In the genomic region with DNA sequence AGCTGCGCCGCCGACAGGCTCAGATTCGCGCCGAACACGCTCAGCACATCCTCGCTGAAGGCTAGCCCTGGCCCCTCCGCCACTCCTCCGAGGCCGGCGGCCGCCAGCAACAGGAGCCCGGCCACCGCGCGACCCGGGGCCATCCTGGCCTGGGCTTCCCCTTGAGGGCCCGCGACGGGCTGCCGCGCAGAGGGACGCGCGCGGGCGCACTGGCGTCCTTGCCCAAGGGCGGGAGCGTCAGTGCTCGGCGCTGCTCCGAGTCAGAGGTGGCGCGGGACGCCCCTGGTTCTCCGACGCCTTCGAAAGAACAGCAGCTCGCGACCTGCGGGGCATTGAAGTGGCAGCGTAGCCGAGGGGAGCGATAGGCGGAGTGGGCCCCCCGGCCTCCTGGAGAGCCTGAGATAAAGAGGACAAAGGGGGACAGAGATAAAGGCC, we compare ENCODE assay signal across 8 cellular contexts. TPM values are rescaled to one million over a fixed set of nuclear protein-coding genes. Genes with fewer than 3 reads are reported as not detected.
DNase-seq lines count a peak whose midpoint lies in the region; ATAC-seq, FAIRE-seq and TF ChIP-seq lines count a peak whose summit lies in the region.

No MANE protein-coding gene starts in this region.

- peaks cover 41% of the 10 kb centered on the region for H3K79me2 ChIP-seq in GM12878 (ENCODE audit: control insufficient read depth, insufficient read depth, low read length)

- peaks cover 2% of the 10 kb centered on the region for H3K27me3 Mint-ChIP-seq in T-helper 2 cell treated with Interferon-gamma antibody and Interleukin-4, amounts not matched to agents 5 μg/mL and 100 μg/mL, for 36 hours (ENCODE audit: low read depth)

- H3K4me1 ChIP-seq in GM12878 (ENCODE audit: control insufficient read depth, insufficient read depth, low read length) = peaks cover 11% of the 10 kb centered on the region
- H3K4me1 ChIP-seq in iPS-20b (ENCODE audit: insufficient read depth, low read length) = peaks cover 32% of the 10 kb centered on the region
- H3K4me1 ChIP-seq in spleen = peaks cover 8 to 65% (median 26%) of the 10 kb centered on the region in 6 donors

- in situ Hi-C loops in GM12878 (cut with MboI) = no loop called here

- TF ChIP-seq RAD21 in GM12878 (IDR thresholded peaks at IDR 0.05; ENCODE audit: insufficient read depth, low read depth, low read length) = no peak

- H3K4me1 Mint-ChIP-seq in T-helper 2 cell treated with Interferon-gamma antibody and Interleukin-4, amounts not matched to agents 5 μg/mL and 100 μg/mL, for 36 hours (ENCODE audit: low read depth) = peaks cover 39% of the 10 kb centered on the region

- WGBS in GM12878 (ENCODE audit: insufficient coverage, insufficient replicate concordance, low lambda C conversion rate, missing lambda C conversion rate) = 1% methylated on average over 42 of the region's 48 CpGs
- 0 to 1% (median 0%) methylated on average over 23 to 48 of the region's 48 CpGs for WGBS in spleen, 5 donors

- peak; percentile 43 for ATAC-seq in GM21423 (IDR thresholded peaks at IDR 0.05; ENCODE audit: unreplicated experiment)
- ATAC-seq in GM12878 = peak; percentile 80

- H2AFZ ChIP-seq in GM12878 (ENCODE audit: control insufficient read depth, low read depth, low read length) = peak overlapping the region; percentile 85

- TF ChIP-seq CTCF in GM12878 (IDR thresholded peaks at IDR 0.05 in 2 of 3, conservative IDR thresholded peaks at IDR 0.05 in 1 of 3; ENCODE audit: control insufficient read depth in 2 of 3, extremely low read depth in 1 of 3, insufficient read depth in 1 of 3, low read depth in 3 of 3, low read length in 3 of 3) (no peak), spleen (IDR thresholded peaks at IDR 0.05 in 8 of 11, conservative IDR thresholded peaks at IDR 0.05 in 3 of 11) (no peak)

- H3K9me3 ChIP-seq in GM12878 (replicated peaks; ENCODE audit: control insufficient read depth, insufficient read depth, low read length) = no peaks in the 10 kb centered on the region
- H3K9me3 ChIP-seq in iPS-20b (ENCODE audit: insufficient read depth, low read depth, low read length) = no peaks in the 10 kb centered on the region
- no peaks in the 10 kb centered on the region for H3K9me3 ChIP-seq in spleen

- SMC1A ChIA-PET in GM12878 (lab: Charles Lee; ENCODE audit: uncharacterized antibody, unreplicated experiment) = interaction anchor here (0.7 to 3.5 kb wide), 10 partner anchors 9 to 748 kb away, joined by 3 to 32 read pairs (median 4); no protein-coding TSS in a partner anchor

- H3K27me3 ChIP-seq in GM12878 (replicated peaks in 1 of 2; ENCODE audit: control insufficient read depth in 2 of 2, insufficient read depth in 2 of 2, low read length in 1 of 2) = no peaks in the 10 kb centered on the region
- peaks cover 46% of the 10 kb centered on the region for H3K27me3 ChIP-seq in iPS-20b (ENCODE audit: insufficient read depth, low read length)
- no peaks in the 10 kb centered on the region for H3K27me3 ChIP-seq in spleen (replicated peaks in 1 of 7)

- H3K27ac Mint-ChIP-seq in T-helper 2 cell treated with Interferon-gamma antibody and Interleukin-4, amounts not matched to agents 5 μg/mL and 100 μg/mL, for 36 hours = peak overlapping the region; percentile 97

- FAIRE-seq in HTR-8/SVneo (lab: Jason Lieb, UNC) (no peak), GM12878 (lab: Jason Lieb, UNC) (no peak)

- CTCF ChIA-PET in GM12878 (lab: Yijun Ruan, JAX) = interaction anchor here (0.8 to 2.7 kb wide), 11 partner anchors 9 to 416 kb away, joined by 3 to 40 read pairs (median 5); partner anchors contain the start of genes MANBA and NFKB1

- H3K36me3 Mint-ChIP-seq in T-helper 2 cell treated with Interferon-gamma antibody and Interleukin-4, amounts not matched to agents 5 μg/mL and 100 μg/mL, for 36 hours (ENCODE audit: low read depth) = peaks cover 16% of the 10 kb centered on the region

- H3K9me3 Mint-ChIP-seq in T-helper 2 cell treated with Interferon-gamma antibody and Interleukin-4, amounts not matched to agents 5 μg/mL and 100 μg/mL, for 36 hours = no peaks in the 10 kb centered on the region

- DNase-seq in EH (ENCODE audit: low read depth) = peak; percentile 37
- peak; percentile 25 for DNase-seq in HTR-8/SVneo (ENCODE audit: insufficient read length, low spot score)
- DNase-seq in T-helper 2 cell treated with Interferon-gamma antibody and Interleukin-4, amounts not matched to agents 5 μg/mL and 100 μg/mL, for 36 hours (ENCODE audit: low spot score) = peak; percentile 78
- no peak for DNase-seq in GM12878 (ENCODE audit: low read depth, low spot score)
- DNase-seq in spleen = peak; percentile 95
- no peak for DNase-seq in cerebellar nuclear complex (lab: John Stamatoyannopoulos, UW)

- RAD21 ChIA-PET in GM12878 (lab: Charles Lee; ENCODE audit: unreplicated experiment) = interaction anchor here (0.5 to 4.8 kb wide), 6 partner anchors 23 to 92 kb away, joined by 3 to 41 read pairs (median 8); no protein-coding TSS in a partner anchor

- TF ChIP-seq EP300 in GM12878 (IDR thresholded peaks at IDR 0.05; ENCODE audit: borderline replicate concordance in 1 of 2, control insufficient read depth in 1 of 2, low read depth in 2 of 2, low read length in 2 of 2) = no peak

- H3K4me2 ChIP-seq in GM12878 (ENCODE audit: control insufficient read depth, insufficient read depth) = peak overlapping the region; percentile 90

- H3K4me3 ChIP-seq in GM12878 (peak overlapping the region; percentile 72), iPS-20b (ENCODE audit: low read length) (peak overlapping the region; percentile 71), spleen (peak overlapping the region; percentile 66 to 81 (median 72))

- TF ChIP-seq POLR2A in GM12878 (IDR thresholded peaks at IDR 0.05; ENCODE audit: low read depth, low read length) (peak; percentile 83), spleen (IDR thresholded peaks at IDR 0.05) (no peak)

- no peaks in the 10 kb centered on the region for H4K20me1 ChIP-seq in GM12878 (ENCODE audit: control insufficient read depth, insufficient read depth)

- POLR2A ChIA-PET in GM12878 (lab: Charles Lee) = interaction anchor here (1.7 to 1.8 kb wide), 2 partner anchors 22 to 86 kb away, joined by 9 to 10 read pairs; no protein-coding TSS in a partner anchor

- peak overlapping the region; percentile 81 for H3K9ac ChIP-seq in GM12878 (ENCODE audit: control insufficient read depth, insufficient read depth, low read length)
- peak overlapping the region; percentile 46; the same call in 1 of the 2 replicates for H3K9ac ChIP-seq in iPS-20b (ENCODE audit: low read depth, low read length)

- H3K36me3 ChIP-seq in GM12878 (ENCODE audit: control insufficient read depth in 2 of 2, insufficient read depth in 2 of 2, low read length in 1 of 2) (no peaks in the 10 kb centered on the region), iPS-20b (ENCODE audit: insufficient read depth, low read depth, low read length) (no peaks in the 10 kb centered on the region), spleen (no peaks in the 10 kb centered on the region)

- intact Hi-C loops in GM12878 (cut with micrococcal nuclease; ENCODE audit: unreplicated experiment) = loop anchor here (2.0 to 10.0 kb wide), 4 partner anchors 158 to 530 kb away; partner anchors contain the start of gene UBE2D3
- intact Hi-C loops in spleen (cut with DNase I; ENCODE audit: low total_unique reads) = loop anchor here (10.0 kb wide), 1 partner anchor 90 kb away; no protein-coding TSS in a partner anchor

- H3K4me3 Mint-ChIP-seq in T-helper 2 cell treated with Interferon-gamma antibody and Interleukin-4, amounts not matched to agents 5 μg/mL and 100 μg/mL, for 36 hours = peak overlapping the region; percentile 84

- H3K27ac ChIP-seq in GM12878 (ENCODE audit: control insufficient read depth, insufficient read depth) = peak overlapping the region; percentile 87
- H3K27ac ChIP-seq in iPS-20b (ENCODE audit: low read length) = no peak overlapping the region
- H3K27ac ChIP-seq in spleen = peak overlapping the region; percentile 79 to 92 (median 84)

- no TSS peak for BruUV-seq in GM12878 (replicated peaks; lab: Mats Ljungman, UMichigan)

TF ChIP-seq in GM12878, 131 proteins besides CTCF, POLR2A, EP300 and RAD21 (continues in another document):
- TF ChIP-seq POLR2AphosphoS5 (IDR thresholded peaks at IDR 0.05; ENCODE audit: low read length) (0 out of 2 replicates have a peak, but pooled peaks have one; percentile 19), CREM (IDR thresholded peaks at IDR 0.05; ENCODE audit: low read depth) (0 out of 2 replicates have a peak, but pooled peaks have one; percentile 2), YY1 (IDR thresholded peaks at IDR 0.05; ENCODE audit: low read depth, low read length) (0 out of 2 replicates have a peak, but pooled peaks have one; percentile 32), STAT1 (conservative IDR thresholded peaks at IDR 0.05) (peak; percentile 75; the same call in 1 of the 2 replicates), RBBP5 (conservative IDR thresholded peaks at IDR 0.05) (no peak), BACH1 (IDR thresholded peaks at IDR 0.05; ENCODE audit: borderline replicate concordance) (peak; percentile 50)

RNA-seq across cellular contexts. Expression of gene SLC39A8, which starts 0.7 kb away (rescaled TPM):
- total RNA-seq in GM12878 (2013; cell fraction: nucleolus; rRNA removed) = 51.5 and 55.3 TPM in 2 replicates
- total RNA-seq in GM12878 (2014; rRNA removed) (39.4 and 45.6 TPM in 2 replicates), GM12878 (2014; rRNA removed; fragmentation: Illumina TruSeq; extraction: Trizol) (35.6 and 36.1 TPM in 2 replicates), GM12878 (2021) (34.0 and 36.3 TPM in 2 replicates), spleen (10 to 100 TPM; 11.9 to 21.7 (median 18.4) TPM)
- 16.1 TPM for polyA plus RNA-seq in GM12878 (2011; ENCODE audit: low read depth)
- polyA plus RNA-seq in GM12878 (2011; rRNA removed) (47.8 and 76.0 TPM in 2 replicates), GM12878 (2014; fragmentation: Illumina TruSeq; extraction: Trizol) (26.6 and 35.4 TPM in 2 replicates), GM12878 (2014; fragmentation: Nextera tagmentation; extraction: Ambion mirVana) (10 to 100 TPM in 1 of 2 experiments, 1 to 10 TPM in 1; 7.9 to 16.6 TPM), GM12878 (2014; rRNA removed) (17.9 and 22.3 TPM in 2 replicates), GM12878 (2016; fragmentation: Nextera tagmentation; extraction: Ambion mirVana) (10 to 100 TPM; 31.6 to 34.1 TPM), spleen (1 to 10 TPM; 4.5 to 6.9 (median 4.8) TPM)
- polyA plus RNA-seq in GM12878 (2011; cell fraction: cytosol; rRNA removed) = 26.7 and 26.8 TPM in 2 replicates
- 19.6 and 23.8 TPM in 2 replicates for polyA plus RNA-seq in GM12878 (2011; cell fraction: nucleus; rRNA removed)
- 21.4 and 31.3 TPM in 2 replicates for polyA plus RNA-seq in GM12878 (2012)
- polyA minus RNA-seq in GM12878 (2011; rRNA and poly(A)+ RNA removed) = 50.9 and 62.8 TPM in 2 replicates
- 25.4 and 27.0 TPM in 2 replicates for polyA minus RNA-seq in GM12878 (2011; cell fraction: cytosol; rRNA and poly(A)+ RNA removed)
- polyA minus RNA-seq in GM12878 (2011; cell fraction: nucleus; rRNA and poly(A)+ RNA removed) = 22.0 and 34.1 TPM in 2 replicates

Comparison
In these comparisons a context has a peak if more than half of its experiments do, and no peak if none do; other contexts are left out.
1. DNase-seq: peak in EH (single experiment), HTR-8/SVneo (single experiment), T-helper 2 cell treated with Interferon-gamma antibody and Interleukin-4, amounts not matched to agents 5 μg/mL and 100 μg/mL, for 36 hours (single experiment) and spleen (single experiment); none in GM12878 (single experiment) and cerebellar nuclear complex (0 of 2).
2. Peak in every context shown above with its lines, with median percentiles within 50 percentile points of each other: H3K4me3 ChIP-seq.